Comparison of ENCODE assay signal across 8 cellular contexts in the genomic region with DNA sequence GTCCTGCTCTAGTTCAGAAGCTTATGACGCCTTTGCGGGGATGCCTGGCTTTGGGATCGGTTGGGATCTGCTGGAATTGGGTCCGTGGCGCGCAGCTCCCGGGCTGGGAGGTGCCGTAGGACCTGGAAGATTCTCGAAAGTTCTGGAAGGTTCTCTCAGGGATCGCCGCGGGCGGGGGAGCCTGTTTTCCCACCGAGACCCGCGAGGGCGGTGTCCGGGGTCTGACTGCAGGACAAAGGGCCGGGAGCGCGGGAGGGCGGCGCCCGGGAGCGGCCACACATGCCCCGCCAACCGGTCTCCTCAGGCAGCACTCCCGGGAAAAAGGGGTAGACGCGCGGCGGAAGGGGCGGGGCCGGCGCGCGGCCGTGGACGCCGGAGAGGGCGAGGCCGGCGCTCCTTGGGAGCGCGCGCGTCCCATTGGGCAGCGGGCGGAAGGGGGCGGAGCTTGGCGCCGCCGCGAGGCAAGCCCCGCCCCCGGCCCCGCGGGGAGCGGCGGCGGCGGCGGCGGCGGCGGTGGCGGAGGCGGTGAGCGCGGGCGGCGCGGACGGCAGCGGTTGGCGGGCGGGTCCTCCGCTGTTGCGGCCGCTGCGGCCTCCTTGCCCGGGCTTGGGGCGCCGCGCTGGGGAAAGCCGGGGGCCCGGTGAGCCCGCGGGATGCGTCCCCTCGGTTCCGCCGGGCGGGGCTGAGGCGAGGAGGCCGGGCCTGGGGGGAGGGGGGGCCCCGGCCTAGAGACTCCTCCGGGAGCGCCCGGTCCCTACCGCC. TPM values are rescaled to one million over a fixed set of nuclear protein-coding genes. Genes with fewer than 3 reads are reported as not detected.
DNase-seq lines count a peak whose midpoint lies in the region; ATAC-seq and TF ChIP-seq lines count a peak whose summit lies in the region.

No MANE protein-coding gene starts in this region.

- H3K4me1 ChIP-seq in left lung: peaks cover 5 to 22% of the 10 kb centered on the region in 2 donors

- peaks cover 15% of the 10 kb centered on the region for H3K36me3 Mint-ChIP-seq in activated CD4-positive, alpha-beta T cell treated with anti-CD3 and anti-CD28 coated beads, Interleukin-2, amount 10 ng/mL, durations not matched to agents 24 days and 14 days (ENCODE audit: low read depth)

- H3K4me3 ChIP-seq in coronary artery (peak overlapping the region; percentile 93), left lung (peak overlapping the region; percentile 71 to 79)

- H3K27ac ChIP-seq in coronary artery (peak overlapping the region; percentile 85 to 96), left lung (peak overlapping the region; percentile 91 to 99)

- no peaks in the 10 kb centered on the region for H3K9me3 ChIP-seq in left lung

- peak; percentile 87 for ATAC-seq in HG03432 (IDR thresholded peaks at IDR 0.05; ENCODE audit: unreplicated experiment)
- ATAC-seq in left lung: peak; percentile 99

- DNase-seq in Ammon's horn (ENCODE audit: low spot score) (peak; percentile 92), NCI-H510A (lab: John Stamatoyannopoulos, UW) (peak; percentile 45), coronary artery (ENCODE audit: low spot score) (peak; percentile 94), left lung (peak; percentile 91 to 97)
- peak; percentile 97 for DNase-seq in activated CD4-positive, alpha-beta T cell treated with anti-CD3 and anti-CD28 coated beads, Interleukin-2, amount 10 ng/mL, durations not matched to agents 24 days and 14 days
- DNase-seq in stimulated activated CD4-positive, alpha-beta T cell treated with anti-CD3 and anti-CD28 coated beads, Interleukin-2, amount 100 ng/mL, for 4 hours (ENCODE audit: low read depth): peak; percentile 79

- peak overlapping the region; percentile 92 for H3K4me3 Mint-ChIP-seq in activated CD4-positive, alpha-beta T cell treated with anti-CD3 and anti-CD28 coated beads, Interleukin-2, amount 10 ng/mL, durations not matched to agents 24 days and 14 days

- peak; percentile 76 for TF ChIP-seq POLR2A in GM19193 (IDR thresholded peaks at IDR 0.05; ENCODE audit: extremely low read depth, insufficient read depth, insufficient read length)

- TF ChIP-seq CTCF in coronary artery (IDR thresholded peaks at IDR 0.05): no peak
- no peak for TF ChIP-seq CTCF in left lung (IDR thresholded peaks at IDR 0.05)

- peaks cover 6% of the 10 kb centered on the region for H3K4me1 Mint-ChIP-seq in activated CD4-positive, alpha-beta T cell treated with anti-CD3 and anti-CD28 coated beads, Interleukin-2, amount 10 ng/mL, durations not matched to agents 24 days and 14 days

- no peaks in the 10 kb centered on the region for H3K9me3 Mint-ChIP-seq in activated CD4-positive, alpha-beta T cell treated with anti-CD3 and anti-CD28 coated beads, Interleukin-2, amount 10 ng/mL, durations not matched to agents 24 days and 14 days

- peaks cover 0 to 23% of the 10 kb centered on the region in 2 donors for H3K36me3 ChIP-seq in left lung

- H3K27me3 ChIP-seq in left lung: no peaks in the 10 kb centered on the region

- peak overlapping the region; percentile 92 for H3K27ac Mint-ChIP-seq in activated CD4-positive, alpha-beta T cell treated with anti-CD3 and anti-CD28 coated beads, Interleukin-2, amount 10 ng/mL, durations not matched to agents 24 days and 14 days

- no peaks in the 10 kb centered on the region for H3K27me3 Mint-ChIP-seq in activated CD4-positive, alpha-beta T cell treated with anti-CD3 and anti-CD28 coated beads, Interleukin-2, amount 10 ng/mL, durations not matched to agents 24 days and 14 days

- intact Hi-C loops in activated CD4-positive, alpha-beta T cell treated with anti-CD3 and anti-CD28 coated beads, Interleukin-2, amount 10 ng/mL, durations not matched to agents 24 days and 14 days (cut with micrococcal nuclease): loop anchor here (1.0 kb wide), 1 partner anchor 29 kb away; the partner anchor contains the start of gene NDUFS7
- intact Hi-C loops in left lung (cut with DNase I): no loop called here

RNA-seq across cellular contexts. Expression of gene NDUFS7, which starts 29.0 kb away (rescaled TPM):
- 108 and 110 TPM in 2 replicates for total RNA-seq in activated CD4-positive, alpha-beta T cell treated with anti-CD3 and anti-CD28 coated beads, Interleukin-2, amount 10 ng/mL, durations not matched to agents 24 days and 14 days
- total RNA-seq in left lung: 10 to 100 TPM; 84.4 to 85.4 TPM

RNA-seq across cellular contexts. Expression of gene GAMT, which starts 46.7 kb away (rescaled TPM):
- total RNA-seq in activated CD4-positive, alpha-beta T cell treated with anti-CD3 and anti-CD28 coated beads, Interleukin-2, amount 10 ng/mL, durations not matched to agents 24 days and 14 days: 28.8 and 32.6 TPM in 2 replicates
- total RNA-seq in left lung: 10 to 100 TPM in 1 of 2 donors, 1 to 10 TPM in 1; 5.9 to 19.2 TPM

RNA-seq across cellular contexts. Expression of gene DAZAP1, which starts 52.7 kb away (rescaled TPM):
- 299 and 323 TPM in 2 replicates for total RNA-seq in activated CD4-positive, alpha-beta T cell treated with anti-CD3 and anti-CD28 coated beads, Interleukin-2, amount 10 ng/mL, durations not matched to agents 24 days and 14 days
- total RNA-seq in left lung: 100 to 1,000 TPM in 1 of 2 donors, 10 to 100 TPM in 1; 87.6 to 132 TPM

Comparison
In these comparisons a context has a peak if more than half of its experiments do, and no peak if none do; other contexts are left out.
1. Peak in every context shown above with its lines: DNase-seq, ATAC-seq, H3K4me3 ChIP-seq and H3K27ac ChIP-seq.
2. DNase-seq: peak in every context shown above with its lines; median percentile 97 in activated CD4-positive, alpha-beta T cell treated with anti-CD3 and anti-CD28 coated beads, Interleukin-2, amount 10 ng/mL, durations not matched to agents 24 days and 14 days; 94 in coronary artery; 94 in left lung; 92 in Ammon's horn; 79 in stimulated activated CD4-positive, alpha-beta T cell treated with anti-CD3 and anti-CD28 coated beads, Interleukin-2, amount 100 ng/mL, for 4 hours; 45 in NCI-H510A.